ENCODE assay signal across 24 cellular contexts in genomic region chr15:92953569-92953968, GRCh38.
"Had no signal": no experiment of that assay in that cellular context is flagged by ENCODE, and none has a peak within 500 bp of the region (broad histone marks: within the 10 kb centered on the region; RNA-seq: fewer than 3 reads in every experiment).

No MANE protein-coding gene starts in this region.

- H3K4me3 Mint-ChIP-seq: activated CD4-positive, alpha-beta T cell treated with anti-CD3 and anti-CD28 coated beads, Interleukin-2, amount 10 ng/mL, durations not matched to agents 7 days and 5 days; activated T-helper 1 cell treated with anti-CD3 and anti-CD28 coated beads, Interleukin-12 subunit alpha, Interleukin-12 subunit beta, Interleukin-2, Interleukin-4 antibody, amounts not matched to agents 30 ng/mL and 10 ng/mL and 1 ng/mL, durations not matched to agents 14 hours and 24 hours and 36 hours; nephron progenitor cell; T-helper 2 cell treated with Interferon-gamma antibody and Interleukin-4, amounts not matched to agents 5 μg/mL and 100 μg/mL, for 36 hours; type B pancreatic cell had no signal

- H3K27ac Mint-ChIP-seq: activated CD4-positive, alpha-beta T cell treated with anti-CD3 and anti-CD28 coated beads, Interleukin-2, amount 10 ng/mL, durations not matched to agents 7 days and 5 days; activated naive CD4-positive, alpha-beta T cell treated with anti-CD3 and anti-CD28 coated beads, Interleukin-2, amount 50 U/mL, for 72 hours; activated T-helper 1 cell treated with anti-CD3 and anti-CD28 coated beads, Interleukin-12 subunit alpha, Interleukin-12 subunit beta, Interleukin-2, Interleukin-4 antibody, amounts not matched to agents 30 ng/mL and 10 ng/mL and 1 ng/mL, durations not matched to agents 14 hours and 24 hours and 36 hours; nephron progenitor cell; T-helper 2 cell treated with Interferon-gamma antibody and Interleukin-4, amounts not matched to agents 5 μg/mL and 100 μg/mL, for 36 hours; type B pancreatic cell had no signal

- H3K27me3 Mint-ChIP-seq: activated CD4-positive, alpha-beta T cell treated with anti-CD3 and anti-CD28 coated beads, Interleukin-2, amount 10 ng/mL, durations not matched to agents 7 days and 5 days; type B pancreatic cell had no signal

- H3K27ac ChIP-seq: epithelial cell of prostate, heart right ventricle, sigmoid colon, vagina, VCaP had no signal

- H3K4me1 Mint-ChIP-seq: nephron progenitor cell had no signal

- H3K4me1 ChIP-seq: breast epithelium, vagina had no signal

- H3K4me3 ChIP-seq: breast epithelium, heart right ventricle, sigmoid colon, thoracic aorta, vagina had no signal

- DNase-seq: activated CD4-positive, alpha-beta T cell treated with anti-CD3 and anti-CD28 coated beads, Interleukin-2, amount 10 ng/mL, durations not matched to agents 7 days and 5 days; activated CD8-positive, alpha-beta memory T cell treated with anti-CD3 and anti-CD28 coated beads, Interleukin-2, amount 50 U/mL, for 48 hours; activated gamma-delta T cell; amniotic stem cell; cerebellar nuclear complex; cortex of kidney; heart right ventricle; islet precursor cell; left cardiac atrium; nephron progenitor cell; occipital lobe; sigmoid colon; stimulated activated CD4-positive, alpha-beta T cell treated with anti-CD3 and anti-CD28 coated beads, Interleukin-2, amount 100 ng/mL, for 48 hours; stimulated activated naive CD4-positive, alpha-beta T cell had no signal

- H3K27me3 ChIP-seq: breast epithelium, heart right ventricle, sigmoid colon, vagina had no signal

- ATAC-seq: activated CD4-positive, CD25-positive, alpha-beta regulatory T cell treated with anti-CD3 and anti-CD28 coated beads, Interleukin-2, amount 50 U/mL, for 24 hours; heart right ventricle; left cardiac atrium had no signal
